ENCODE assay signal across 8 cellular contexts in the genomic region with DNA sequence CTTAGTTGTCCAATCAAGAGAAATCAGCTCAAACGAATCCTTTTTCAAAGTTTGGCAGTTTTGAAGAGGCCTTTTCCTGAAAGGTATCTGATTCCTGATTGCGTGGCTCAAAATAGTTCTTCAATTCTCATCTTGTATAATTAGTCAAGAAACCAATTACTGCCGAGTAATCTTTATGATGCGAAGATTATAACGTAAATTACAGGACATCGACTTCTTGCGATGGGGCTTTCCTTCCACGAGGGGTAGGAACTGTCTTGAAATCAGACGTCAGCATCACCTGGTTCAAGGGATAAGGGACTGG. TPM values are rescaled to one million over a fixed set of nuclear protein-coding genes. Genes with fewer than 3 reads are reported as not detected.
A peak's percentile ranks its signal among the peaks of the same experiment; 100 is the strongest.
DNase-seq lines count a peak whose midpoint lies in the region; ATAC-seq and TF ChIP-seq lines count a peak whose summit lies in the region.

No MANE protein-coding gene starts in this region.

- no peaks in the 10 kb centered on the region for H3K9me3 Mint-ChIP-seq in CD8-positive, alpha-beta T cell
- no peaks in the 10 kb centered on the region for H3K9me3 Mint-ChIP-seq in HFFc6
- no peaks in the 10 kb centered on the region for H3K9me3 Mint-ChIP-seq in WTC11

- no peaks in the 10 kb centered on the region for H3K9me3 ChIP-seq in CD8-positive, alpha-beta T cell (ENCODE audit: low read length)
- no peaks in the 10 kb centered on the region for H3K9me3 ChIP-seq in iPS-15b (ENCODE audit: control insufficient read depth, insufficient read depth, low read length)

- no peak for ATAC-seq in CD8-positive, alpha-beta T cell
- ATAC-seq in WTC11 (peak; percentile 16), GM21423 (IDR thresholded peaks at IDR 0.05; ENCODE audit: unreplicated experiment) (no peak)

- peak overlapping the region; percentile 92 for H3K4me3 Mint-ChIP-seq in CD8-positive, alpha-beta T cell
- H3K4me3 Mint-ChIP-seq in HFFc6 (peak overlapping the region; percentile 88), WTC11 (peak overlapping the region; percentile 91)

- H3K27ac ChIP-seq in CD8-positive, alpha-beta T cell (ENCODE audit: low read depth, low read length): peak overlapping the region; percentile 50
- H3K27ac ChIP-seq in substantia nigra (ENCODE audit: low read depth, low read length, poor library complexity, severe bottlenecking): peak overlapping the region; percentile 94

- peaks cover 18% of the 10 kb centered on the region for H3K36me3 ChIP-seq in CD8-positive, alpha-beta T cell (ENCODE audit: insufficient read depth, low read length)
- H3K36me3 ChIP-seq in iPS-15b (ENCODE audit: control insufficient read depth, insufficient read depth, low read length): no peaks in the 10 kb centered on the region

- H3K27ac Mint-ChIP-seq in CD8-positive, alpha-beta T cell: peak overlapping the region; percentile 96
- H3K27ac Mint-ChIP-seq in HFFc6 (peak overlapping the region; percentile 97), WTC11 (peak overlapping the region; percentile 97)

- peaks cover 28% of the 10 kb centered on the region for H3K36me3 Mint-ChIP-seq in CD8-positive, alpha-beta T cell
- H3K36me3 Mint-ChIP-seq in HFFc6 (ENCODE audit: low read depth): peaks cover 24% of the 10 kb centered on the region
- H3K36me3 Mint-ChIP-seq in WTC11: 0 out of 2 replicates have a peak, but pooled peaks cover under 1% of the 10 kb centered on the region

- H3K27me3 ChIP-seq in CD8-positive, alpha-beta T cell (ENCODE audit: insufficient read depth, low read length): no peaks in the 10 kb centered on the region
- H3K27me3 ChIP-seq in iPS-15b (ENCODE audit: control insufficient read depth, insufficient read depth, low read length): no peaks in the 10 kb centered on the region

- DNase-seq in CD8-positive, alpha-beta T cell: no peak
- no peak for DNase-seq in HFFc6
- no peak for DNase-seq in WTC11 (ENCODE audit: low spot score)
- DNase-seq in substantia nigra (lab: John Stamatoyannopoulos, UW): no peak
- no peak for DNase-seq in NCI-H82 (lab: John Stamatoyannopoulos, UW)
- no peak for DNase-seq in COLO668 (lab: John Stamatoyannopoulos, UW; ENCODE audit: unreplicated experiment)

- H3K27me3 Mint-ChIP-seq in CD8-positive, alpha-beta T cell (ENCODE audit: low read depth): no peaks in the 10 kb centered on the region
- H3K27me3 Mint-ChIP-seq in HFFc6 (ENCODE audit: insufficient read depth) (peaks cover 2% of the 10 kb centered on the region), WTC11 (ENCODE audit: low read depth) (no peaks in the 10 kb centered on the region; the same call in 1 of the 2 replicates)

- CTCF ChIA-PET in CD8-positive, alpha-beta T cell (lab: Charles Lee): interaction anchor here (1.0 to 2.1 kb wide), 2 partner anchors 18 to 56 kb away, joined by 3 to 12 read pairs; no protein-coding TSS in a partner anchor
- CTCF ChIA-PET in WTC11 (lab: Charles Lee): interaction anchor here (0.8 to 1.6 kb wide), 4 partner anchors 56 to 173 kb away, joined by 3 to 6 read pairs (median 4); a partner anchor contains a TSS

- no peak for TF ChIP-seq CTCF in CD8-positive, alpha-beta T cell (IDR thresholded peaks at IDR 0.05)
- TF ChIP-seq CTCF in HFFc6 (IDR thresholded peaks at IDR 0.05) (no peak), WTC11 (IDR thresholded peaks at IDR 0.05) (no peak)

- peaks cover 9% of the 10 kb centered on the region for H3K4me1 ChIP-seq in CD8-positive, alpha-beta T cell (ENCODE audit: insufficient read depth, low read length)
- no peaks in the 10 kb centered on the region for H3K4me1 ChIP-seq in iPS-15b (ENCODE audit: control insufficient read depth, insufficient read depth, low read length)

- H3K9ac ChIP-seq in iPS-15b (ENCODE audit: low read depth, low read length): no peak overlapping the region

- POLR2A ChIA-PET in CD8-positive, alpha-beta T cell (lab: Charles Lee): no interaction called here
- POLR2A ChIA-PET in WTC11 (lab: Charles Lee): interaction anchor here (0.9 kb wide), 1 partner anchor 12 kb away, joined by 3 read pairs; no protein-coding TSS in a partner anchor

- peaks cover 19% of the 10 kb centered on the region for H3K4me1 Mint-ChIP-seq in CD8-positive, alpha-beta T cell (ENCODE audit: low read depth)
- H3K4me1 Mint-ChIP-seq in HFFc6 (ENCODE audit: low read depth) (peaks cover 18% of the 10 kb centered on the region), WTC11 (peaks cover 12% of the 10 kb centered on the region)

- intact Hi-C loops in CD8-positive, alpha-beta T cell (cut with DNase I, micrococcal nuclease): loop anchor here (1.0 to 5.0 kb wide), 7 partner anchors 22 to 312 kb away; a partner anchor contains a TSS

- H3K4me3 ChIP-seq in CD8-positive, alpha-beta T cell (ENCODE audit: low read depth, low read length): peak overlapping the region; percentile 76
- H3K4me3 ChIP-seq in iPS-15b (ENCODE audit: low read depth, low read length): peak overlapping the region; percentile 60

TF ChIP-seq in WTC11, 78 proteins besides CTCF, POLR2A, EP300 and RAD21:
- TF ChIP-seq, protein P1, sequence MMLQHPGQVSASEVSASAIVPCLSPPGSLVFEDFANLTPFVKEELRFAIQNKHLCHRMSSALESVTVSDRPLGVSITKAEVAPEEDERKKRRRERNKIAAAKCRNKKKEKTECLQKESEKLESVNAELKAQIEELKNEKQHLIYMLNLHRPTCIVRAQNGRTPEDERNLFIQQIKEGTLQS (CRISPR knock-in tag; conservative IDR thresholded peaks at IDR 0.05): no peak
- no peak for TF ChIP-seq TEAD1 (CRISPR knock-in tag; IDR thresholded peaks at IDR 0.05)
- TF ChIP-seq, protein P2, sequence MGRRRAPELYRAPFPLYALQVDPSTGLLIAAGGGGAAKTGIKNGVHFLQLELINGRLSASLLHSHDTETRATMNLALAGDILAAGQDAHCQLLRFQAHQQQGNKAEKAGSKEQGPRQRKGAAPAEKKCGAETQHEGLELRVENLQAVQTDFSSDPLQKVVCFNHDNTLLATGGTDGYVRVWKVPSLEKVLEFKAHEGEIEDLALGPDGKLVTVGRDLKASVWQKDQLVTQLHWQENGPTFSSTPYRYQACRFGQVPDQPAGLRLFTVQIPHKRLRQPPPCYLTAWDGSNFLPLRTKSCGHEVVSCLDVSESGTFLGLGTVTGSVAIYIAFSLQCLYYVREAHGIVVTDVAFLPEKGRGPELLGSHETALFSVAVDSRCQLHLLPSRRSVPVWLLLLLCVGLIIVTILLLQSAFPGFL (CRISPR knock-in tag; IDR thresholded peaks at IDR 0.05; ENCODE audit: borderline replicate concordance): no peak
- TF ChIP-seq, protein P3, sequence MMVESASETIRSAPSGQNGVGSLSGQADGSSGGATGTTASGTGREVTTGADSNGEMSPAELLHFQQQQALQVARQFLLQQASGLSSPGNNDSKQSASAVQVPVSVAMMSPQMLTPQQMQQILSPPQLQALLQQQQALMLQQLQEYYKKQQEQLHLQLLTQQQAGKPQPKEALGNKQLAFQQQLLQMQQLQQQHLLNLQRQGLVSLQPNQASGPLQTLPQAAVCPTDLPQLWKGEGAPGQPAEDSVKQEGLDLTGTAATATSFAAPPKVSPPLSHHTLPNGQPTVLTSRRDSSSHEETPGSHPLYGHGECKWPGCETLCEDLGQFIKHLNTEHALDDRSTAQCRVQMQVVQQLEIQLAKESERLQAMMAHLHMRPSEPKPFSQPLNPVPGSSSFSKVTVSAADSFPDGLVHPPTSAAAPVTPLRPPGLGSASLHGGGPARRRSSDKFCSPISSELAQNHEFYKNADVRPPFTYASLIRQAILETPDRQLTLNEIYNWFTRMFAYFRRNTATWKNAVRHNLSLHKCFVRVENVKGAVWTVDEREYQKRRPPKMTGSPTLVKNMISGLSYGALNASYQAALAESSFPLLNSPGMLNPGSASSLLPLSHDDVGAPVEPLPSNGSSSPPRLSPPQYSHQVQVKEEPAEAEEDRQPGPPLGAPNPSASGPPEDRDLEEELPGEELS (CRISPR knock-in tag; IDR thresholded peaks at IDR 0.05): no peak
- TF ChIP-seq MXD4 (CRISPR knock-in tag; IDR thresholded peaks at IDR 0.05; ENCODE audit: borderline replicate concordance): no peak
- TF ChIP-seq, protein P4, sequence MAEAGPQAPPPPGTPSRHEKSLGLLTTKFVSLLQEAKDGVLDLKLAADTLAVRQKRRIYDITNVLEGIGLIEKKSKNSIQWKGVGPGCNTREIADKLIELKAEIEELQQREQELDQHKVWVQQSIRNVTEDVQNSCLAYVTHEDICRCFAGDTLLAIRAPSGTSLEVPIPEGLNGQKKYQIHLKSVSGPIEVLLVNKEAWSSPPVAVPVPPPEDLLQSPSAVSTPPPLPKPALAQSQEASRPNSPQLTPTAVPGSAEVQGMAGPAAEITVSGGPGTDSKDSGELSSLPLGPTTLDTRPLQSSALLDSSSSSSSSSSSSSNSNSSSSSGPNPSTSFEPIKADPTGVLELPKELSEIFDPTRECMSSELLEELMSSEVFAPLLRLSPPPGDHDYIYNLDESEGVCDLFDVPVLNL (CRISPR knock-in tag; IDR thresholded peaks at IDR 0.05; ENCODE audit: borderline replicate concordance, low read depth): no peak
TF ChIP-seq in WTC11: peak in this region for 0.

RNA-seq across cellular contexts. Expression of a gene that starts 0.6 kb away (rescaled TPM):
- total RNA-seq in CD8-positive, alpha-beta T cell: 10 to 100 TPM; 32.8 to 35.2 TPM
- total RNA-seq in HFFc6 (2021; fragmentation: NEBNext Ultra II Directional; extraction: Animal tissue kit (Norgen Biotek cat#: 25700)): 10 to 100 TPM; 70.3 to 80.0 (median 76.7) TPM
- 10.6 to 12.4 TPM (median 12.3 TPM) in 3 replicates for total RNA-seq in WTC11 (2021)

RNA-seq across cellular contexts. Expression of a gene that starts 40.1 kb away (rescaled TPM):
- 1 to 10 TPM in 1 of 2 experiments, under 1 TPM in 1; 0.47 to 1.1 TPM for total RNA-seq in CD8-positive, alpha-beta T cell
- total RNA-seq in HFFc6 (2021; fragmentation: NEBNext Ultra II Directional; extraction: Animal tissue kit (Norgen Biotek cat#: 25700)): not detected
- 2.8 to 3.4 TPM (median 3.2 TPM) in 3 replicates for total RNA-seq in WTC11 (2021)

RNA-seq across cellular contexts. Expression of a gene that starts 58.3 kb away (rescaled TPM):
- 10 to 100 TPM; 22.4 to 23.2 TPM for total RNA-seq in CD8-positive, alpha-beta T cell
- total RNA-seq in HFFc6 (2021; fragmentation: NEBNext Ultra II Directional; extraction: Animal tissue kit (Norgen Biotek cat#: 25700)): 10 to 100 TPM; 38.8 to 51.9 (median 47.7) TPM
- 22.7 to 28.5 TPM (median 26.8 TPM) in 3 replicates for total RNA-seq in WTC11 (2021)

RNA-seq across cellular contexts. Expression of a gene that starts 58.6 kb away (rescaled TPM):
- total RNA-seq in CD8-positive, alpha-beta T cell: 10 to 100 TPM; 82.6 to 87.2 TPM
- total RNA-seq in HFFc6 (2021; fragmentation: NEBNext Ultra II Directional; extraction: Animal tissue kit (Norgen Biotek cat#: 25700)): 10 to 100 TPM; 55.9 to 85.0 (median 76.5) TPM
- total RNA-seq in WTC11 (2021): 102 to 107 TPM (median 104 TPM) in 3 replicates
